ENCODE assay signal across 8 cellular contexts in the genomic region with DNA sequence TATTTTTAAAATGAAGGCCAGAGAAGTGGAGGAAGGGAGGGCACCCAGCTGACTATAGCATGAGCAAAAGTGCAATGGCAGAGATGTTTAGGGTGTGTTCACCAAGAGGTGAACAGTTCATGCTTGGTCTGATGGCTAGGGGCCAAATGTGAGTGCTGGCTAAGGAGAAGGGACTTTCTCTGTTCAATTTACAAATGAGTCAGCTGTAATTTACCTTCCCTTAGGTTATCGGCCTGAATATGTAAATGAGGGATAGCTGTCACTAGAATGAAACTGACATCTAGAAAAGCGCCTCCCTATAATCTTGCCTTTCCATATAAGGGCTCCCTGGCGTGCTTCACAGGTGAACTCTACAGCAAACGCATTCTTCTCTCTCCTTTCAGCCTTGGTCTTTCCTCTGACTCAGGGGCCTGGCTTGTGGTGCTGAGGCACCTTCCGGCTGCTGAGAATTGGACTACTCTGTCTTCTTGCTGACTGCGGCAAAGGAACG.
DNase-seq lines count a peak whose midpoint lies in the region; ATAC-seq and TF ChIP-seq lines count a peak whose summit lies in the region.

No MANE protein-coding gene starts in this region.

- WGBS in spleen, 5 donors: 71 to 86% (median 76%) methylated on average over 7 of the region's 7 CpGs
- WGBS in heart left ventricle, 4 donors: 88 to 96% (median 91%) methylated on average over 7 of the region's 7 CpGs

- H3K4me3 ChIP-seq in spleen (no peak overlapping the region), heart left ventricle (no peak overlapping the region)

- H3K4me1 ChIP-seq in spleen (peaks cover 0 to 19% (median 13%) of the 10 kb centered on the region in 6 donors), heart left ventricle (peaks cover 0 to 9% (median 4%) of the 10 kb centered on the region in 12 donors)

- intact Hi-C loops in spleen (cut with DNase I; ENCODE audit: low total_unique reads): no loop called here
- intact Hi-C loops in Right ventricle myocardium superior (cut with DNase I): no loop called here
- intact Hi-C loops in heart left ventricle (cut with DNase I): no loop called here

- H3K9me3 ChIP-seq in spleen (no peaks in the 10 kb centered on the region), heart left ventricle (no peaks in the 10 kb centered on the region)

- no peaks in the 10 kb centered on the region for H3K27me3 ChIP-seq in spleen (replicated peaks in 1 of 7)
- H3K27me3 ChIP-seq in heart left ventricle: no peaks in the 10 kb centered on the region

- no peak for TF ChIP-seq CTCF in spleen (IDR thresholded peaks at IDR 0.05 in 8 of 11, conservative IDR thresholded peaks at IDR 0.05 in 3 of 11)
- TF ChIP-seq CTCF in heart left ventricle (IDR thresholded peaks at IDR 0.05): no peak

- TF ChIP-seq POLR2A in spleen (IDR thresholded peaks at IDR 0.05): no peak
- TF ChIP-seq POLR2A in heart left ventricle (IDR thresholded peaks at IDR 0.05): no peak

- H3K36me3 ChIP-seq in spleen (no peaks in the 10 kb centered on the region), heart left ventricle (no peaks in the 10 kb centered on the region)

- peak overlapping the region; percentile 38 for H3K27ac ChIP-seq in epithelial cell of prostate
- H3K27ac ChIP-seq in spleen: peak overlapping the region in 1 of 8 donors; percentile 11
- H3K27ac ChIP-seq in heart left ventricle: no peak overlapping the region

- DNase-seq in GM19238 (ENCODE audit: insufficient read length, low spot score) (peak; percentile 35), T-helper 2 cell (peak in 4 of 5 experiments; percentile 31 to 82 (median 60)), epithelial cell of prostate (ENCODE audit: low read depth, low spot score) (peak; percentile 97), spleen (no peak), Right ventricle myocardium superior (no peak), heart left ventricle (no peak), cortex of kidney (lab: John Stamatoyannopoulos, UW) (no peak)

- ATAC-seq in HG02981 (IDR thresholded peaks at IDR 0.05; ENCODE audit: unreplicated experiment) (peak; percentile 90), Right ventricle myocardium superior (ENCODE audit: poor library complexity) (no peak), heart left ventricle (no peak)

Comparison
In these comparisons a context has a peak if more than half of its experiments do, and no peak if none do; other contexts are left out.
1. DNase-seq: peak in GM19238 (single experiment), T-helper 2 cell (4 of 5) and epithelial cell of prostate (single experiment); none in spleen (single experiment), Right ventricle myocardium superior (single experiment), heart left ventricle (0 of 5) and cortex of kidney (single experiment).